In the genomic region with DNA sequence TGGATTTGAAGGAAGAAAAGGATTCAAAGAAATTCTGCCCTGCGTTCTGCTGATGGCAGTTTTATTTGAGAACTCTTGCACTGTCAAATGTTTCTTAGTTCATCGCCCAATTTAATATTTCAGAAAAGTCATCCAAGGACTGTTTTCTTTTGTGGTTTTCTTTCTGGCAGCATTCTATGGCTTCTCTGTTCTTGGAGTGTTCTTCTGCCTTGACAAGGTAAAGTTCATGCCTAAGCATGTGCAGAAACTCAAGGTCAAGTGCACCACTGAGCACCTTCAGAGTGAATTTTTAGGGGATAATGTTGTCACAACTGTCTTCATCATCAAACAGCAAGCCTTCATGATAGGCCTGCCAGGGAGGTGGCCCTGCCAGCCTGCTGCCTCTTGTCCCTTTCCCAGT, we compare ENCODE assay signal across 24 cellular contexts.
"Had no signal": no experiment of that assay in that cellular context is flagged by ENCODE, and none has a peak within 500 bp of the region (broad histone marks: within the 10 kb centered on the region; RNA-seq: fewer than 3 reads in every experiment).

No MANE protein-coding gene starts in this region.

- H3K27me3 Mint-ChIP-seq: activated naive CD4-positive, alpha-beta T cell treated with anti-CD3 and anti-CD28 coated beads, Interleukin-2, amount 50 U/mL, for 24 hours; brain had no signal

- ATAC-seq: activated CD4-positive, CD25-positive, alpha-beta regulatory T cell treated with anti-CD3 and anti-CD28 coated beads, Interleukin-2, amount 50 U/mL, for 24 hours; activated CD8-positive, alpha-beta T cell treated with anti-CD3 and anti-CD28 coated beads, Interleukin-2, amount 10 ng/mL, durations not matched to agents 7 days and 5 days had no signal

- DNase-seq: activated CD4-positive, alpha-beta T cell treated with anti-CD3 and anti-CD28 coated beads for 4 hours; activated CD8-positive, alpha-beta memory T cell treated with anti-CD3 and anti-CD28 coated beads, Interleukin-2, amount 50 U/mL, for 48 hours; activated CD8-positive, alpha-beta T cell treated with anti-CD3 and anti-CD28 coated beads, Interleukin-2, amount 10 ng/mL, durations not matched to agents 7 days and 5 days; activated T-cell treated with anti-CD3 and anti-CD28 coated beads, Interleukin-2, amount 50 U/mL, for 1 hour; MG63; MV-4-11; NCI-H1092 treated with DMSO at 0.1 percent for 48 hours; NCI-H1417 treated with DMSO at 0.1 percent for 48 hours; NCI-H1694; NCI-H2029; NCI-H2107; NCI-H510A treated with DMSO at 0.1 percent for 48 hours; NCI-H69; Peyer's patch; Right ventricle myocardium superior; SJCRH30; SK-N-SH had no signal

- H3K36me3 ChIP-seq: ascending aorta, cardiac muscle cell, MG63, Peyer's patch, SJCRH30 had no signal

- H3K9me3 ChIP-seq: ascending aorta, MG63, Peyer's patch, SJCRH30, SK-N-SH had no signal

- H3K4me2 ChIP-seq: KMS-11, SK-N-SH had no signal

- H3K27ac ChIP-seq: ascending aorta, cardiac muscle cell, KMS-11, Peyer's patch, RWPE1, SJCRH30 had no signal

- H3K36me3 Mint-ChIP-seq: activated naive CD4-positive, alpha-beta T cell treated with anti-CD3 and anti-CD28 coated beads, Interleukin-2, amount 50 U/mL, for 24 hours; brain had no signal

- H3K4me3 ChIP-seq: ascending aorta, cardiac muscle cell, MG63, Peyer's patch, SJCRH30 had no signal

- H3K27ac Mint-ChIP-seq: activated CD8-positive, alpha-beta T cell treated with anti-CD3 and anti-CD28 coated beads, Interleukin-2, amount 10 ng/mL, durations not matched to agents 7 days and 5 days; activated naive CD4-positive, alpha-beta T cell treated with anti-CD3 and anti-CD28 coated beads, Interleukin-2, amount 50 U/mL, for 24 hours; brain had no signal

- H3K9me3 Mint-ChIP-seq: activated naive CD4-positive, alpha-beta T cell treated with anti-CD3 and anti-CD28 coated beads, Interleukin-2, amount 50 U/mL, for 24 hours; brain had no signal

- H3K9ac ChIP-seq: KMS-11, SK-N-SH had no signal

- H3K27me3 ChIP-seq: ascending aorta, cardiac muscle cell, MG63, Peyer's patch, SJCRH30 had no signal

- H3K4me1 Mint-ChIP-seq: activated naive CD4-positive, alpha-beta T cell treated with anti-CD3 and anti-CD28 coated beads, Interleukin-2, amount 50 U/mL, for 24 hours had no signal

- H3K4me1 ChIP-seq: ascending aorta, Peyer's patch, SJCRH30 had no signal

- H3K4me3 Mint-ChIP-seq: activated CD8-positive, alpha-beta T cell treated with anti-CD3 and anti-CD28 coated beads, Interleukin-2, amount 10 ng/mL, durations not matched to agents 7 days and 5 days; activated naive CD4-positive, alpha-beta T cell treated with anti-CD3 and anti-CD28 coated beads, Interleukin-2, amount 50 U/mL, for 24 hours; brain had no signal
